ENCODE assay signal across 1 cellular context in the genomic region with DNA sequence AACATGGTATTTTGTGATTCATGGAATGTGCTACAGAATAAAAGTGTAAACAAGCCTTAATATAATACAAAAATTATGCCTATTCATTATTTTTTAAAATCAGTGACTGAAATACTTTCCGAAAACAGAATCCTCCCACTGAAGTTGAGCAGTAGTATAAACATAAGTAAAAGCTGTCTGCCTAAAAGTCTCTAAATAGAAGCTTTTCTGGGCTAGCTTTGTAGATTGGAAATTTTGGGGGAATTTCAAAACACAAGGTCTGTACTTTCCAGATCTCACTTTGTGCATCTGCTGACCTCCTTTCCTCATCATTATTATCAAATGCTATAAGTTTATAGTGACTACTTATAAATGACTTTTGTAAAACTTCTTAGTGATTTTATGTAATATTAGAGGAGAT.
TF ChIP-seq lines count a peak whose summit lies in the region.

No MANE protein-coding gene starts in this region.

TF ChIP-seq in GM12878, 131 proteins besides CTCF, POLR2A, EP300 and RAD21 (continued from another document):
- TF ChIP-seq E4F1 (IDR thresholded peaks at IDR 0.05; ENCODE audit: borderline replicate concordance, partially characterized antibody), result no peak
- TF ChIP-seq, protein P1, sequence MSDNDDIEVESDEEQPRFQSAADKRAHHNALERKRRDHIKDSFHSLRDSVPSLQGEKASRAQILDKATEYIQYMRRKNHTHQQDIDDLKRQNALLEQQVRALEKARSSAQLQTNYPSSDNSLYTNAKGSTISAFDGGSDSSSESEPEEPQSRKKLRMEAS (IDR thresholded peaks at IDR 0.05; ENCODE audit: low read depth, low read length), result no peak
- no peak for TF ChIP-seq RAD51 (IDR thresholded peaks at IDR 0.05)
- no peak for TF ChIP-seq HDGF (IDR thresholded peaks at IDR 0.05)
- no peak for TF ChIP-seq FOXK2 (IDR thresholded peaks at IDR 0.05)
- TF ChIP-seq YBX1 (IDR thresholded peaks at IDR 0.05), result no peak
- peak; percentile 61; the same call in 1 of the 2 replicates for TF ChIP-seq MEF2A (IDR thresholded peaks at IDR 0.05; ENCODE audit: insufficient read depth, low read depth, low read length)
- TF ChIP-seq NRF1 (conservative IDR thresholded peaks at IDR 0.05; ENCODE audit: low read depth, low read length), result no peak
- TF ChIP-seq TCF7 (IDR thresholded peaks at IDR 0.05; ENCODE audit: borderline replicate concordance), result no peak
TF ChIP-seq in GM12878: peak in this region for 3.
